In the genomic region with DNA sequence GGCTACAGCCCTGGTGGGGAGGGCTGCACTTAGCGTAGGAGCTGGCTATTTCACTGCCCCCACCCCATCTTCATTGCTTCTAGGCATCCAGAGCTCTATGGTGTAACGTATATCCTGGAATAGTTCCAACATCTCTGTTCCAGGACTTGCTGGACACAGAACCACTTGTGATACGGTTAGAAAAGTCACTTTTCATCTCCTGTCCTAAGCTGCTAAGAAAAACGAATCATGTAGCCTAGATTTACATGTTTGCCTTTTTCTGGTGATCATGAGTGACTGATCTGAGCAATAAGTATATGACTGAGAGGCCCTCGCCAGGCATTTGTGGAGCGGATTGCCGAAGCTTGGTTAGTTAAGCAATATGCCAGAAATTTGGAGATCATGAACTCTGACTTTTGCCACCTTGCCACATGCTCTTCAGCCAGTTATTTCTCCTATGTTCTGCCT, we compare ENCODE assay signal across 18 cellular contexts. TPM values are rescaled to one million over a fixed set of nuclear protein-coding genes. Genes with fewer than 3 reads are reported as not detected.
A peak's percentile ranks its signal among the peaks of the same experiment; 100 is the strongest.
DNase-seq lines count a peak whose midpoint lies in the region; ATAC-seq and TF ChIP-seq lines count a peak whose summit lies in the region.
"Had no signal": no experiment of that assay in that cellular context is flagged by ENCODE, and none has a peak within 500 bp of the region (broad histone marks: within the 10 kb centered on the region; RNA-seq: fewer than 3 reads in every experiment).

No MANE protein-coding gene starts in this region.

- peak overlapping the region; percentile 97 for H3K27ac ChIP-seq in smooth muscle cell (ENCODE audit: low read depth)
- H3K27ac ChIP-seq: BLaER1 had no signal

- H3K27me3 Mint-ChIP-seq in brain = peaks cover 3% of the 10 kb centered on the region
- H3K27me3 Mint-ChIP-seq: IgD-negative memory B cell had no signal

- peaks cover 0 to 2% (median 0%) of the 10 kb centered on the region in 5 experiments for H3K9me3 Mint-ChIP-seq in brain
- H3K9me3 Mint-ChIP-seq: activated T-cell treated with anti-CD3 and anti-CD28 coated beads, Interleukin-2, amount 50 U/mL, for 72 hours; IgD-negative memory B cell; T-helper 1 cell treated with Interleukin-12 subunit alpha and Interleukin-12 subunit beta and Interleukin-4 antibody, amounts not matched to agents 30 μg/mL and 1 μg/mL, for 36 hours had no signal

- 71% methylated on average over 7 of the region's 7 CpGs for WGBS in smooth muscle cell (ENCODE audit: low lambda C conversion rate)

- H3K4me1 Mint-ChIP-seq in brain = peaks cover 46% of the 10 kb centered on the region

- H3K9me3 ChIP-seq in smooth muscle cell (replicated peaks; ENCODE audit: low read depth) = no peaks in the 10 kb centered on the region
- H3K9me3 ChIP-seq: BLaER1 had no signal

- H3K36me3 ChIP-seq in smooth muscle cell (ENCODE audit: low read depth) = no peaks in the 10 kb centered on the region
- H3K36me3 ChIP-seq: BLaER1 had no signal

- no peaks in the 10 kb centered on the region for H3K36me3 Mint-ChIP-seq in brain
- H3K36me3 Mint-ChIP-seq: IgD-negative memory B cell had no signal

- no peak overlapping the region for H2AFZ ChIP-seq in smooth muscle cell (ENCODE audit: low read depth)

- H3K79me2 ChIP-seq in smooth muscle cell (ENCODE audit: low read depth) = no peaks in the 10 kb centered on the region

- H3K4me3 Mint-ChIP-seq in brain = no peak overlapping the region
- H3K4me3 Mint-ChIP-seq: activated T-cell treated with anti-CD3 and anti-CD28 coated beads, Interleukin-2, amount 50 U/mL, for 72 hours; IgD-negative memory B cell; T-helper 1 cell treated with Interleukin-12 subunit alpha and Interleukin-12 subunit beta and Interleukin-4 antibody, amounts not matched to agents 30 μg/mL and 1 μg/mL, for 36 hours had no signal

- TF ChIP-seq CTCF in brain (conservative IDR thresholded peaks at IDR 0.05) (no peak), smooth muscle cell (IDR thresholded peaks at IDR 0.05; ENCODE audit: borderline replicate concordance, insufficient read depth, poor library complexity, severe bottlenecking) (no peak)

- H3K27me3 ChIP-seq in smooth muscle cell (ENCODE audit: low read depth) = no peaks in the 10 kb centered on the region
- H3K27me3 ChIP-seq: BLaER1 had no signal

- peak overlapping the region in 3 of 5 experiments; percentile 80 to 90 (median 82) for H3K27ac Mint-ChIP-seq in brain
- H3K27ac Mint-ChIP-seq: activated T-cell treated with anti-CD3 and anti-CD28 coated beads, Interleukin-2, amount 50 U/mL, for 72 hours; T-helper 1 cell treated with Interleukin-12 subunit alpha and Interleukin-12 subunit beta and Interleukin-4 antibody, amounts not matched to agents 30 μg/mL and 1 μg/mL, for 36 hours had no signal

- TF ChIP-seq RAD21 in Ishikawa (IDR thresholded peaks at IDR 0.05; ENCODE audit: low read depth) = no peak

- no peak for TF ChIP-seq EP300 in Ishikawa (IDR thresholded peaks at IDR 0.05; ENCODE audit: borderline replicate concordance)

- H3K4me1 ChIP-seq in smooth muscle cell (ENCODE audit: low read depth) = peaks cover 5% of the 10 kb centered on the region
- H3K4me1 ChIP-seq: BLaER1 had no signal

- H3K4me2 ChIP-seq in smooth muscle cell = peak overlapping the region; percentile 49
- H3K4me2 ChIP-seq: BLaER1 had no signal

- peak; percentile 65 for ATAC-seq in left lobe of liver
- ATAC-seq: activated T-cell treated with anti-CD3 and anti-CD28 coated beads, Interleukin-2, amount 50 U/mL, for 72 hours had no signal

- H3K9ac ChIP-seq in smooth muscle cell (ENCODE audit: low read depth) = no peak overlapping the region
- H3K9ac ChIP-seq: BLaER1 had no signal

- H3F3A ChIP-seq in smooth muscle cell (ENCODE audit: low read depth) = peaks cover 15% of the 10 kb centered on the region

- no peaks in the 10 kb centered on the region for H4K20me1 ChIP-seq in smooth muscle cell (ENCODE audit: low read depth)
- H4K20me1 ChIP-seq: BLaER1 had no signal

- no peak overlapping the region for H3K4me3 ChIP-seq in smooth muscle cell
- H3K4me3 ChIP-seq: BLaER1 had no signal

- DNase-seq in left lobe of liver (ENCODE audit: low spot score) (peak; percentile 62), smooth muscle cell (lab: John Stamatoyannopoulos, UW; ENCODE audit: unreplicated experiment) (no peak), ecto neural progenitor cell (ENCODE audit: low spot score) (no peak), activated gamma-delta T cell treated with Interleukin-2 at 50 U/mL for 16 hours (no peak)
- DNase-seq in activated CD8-positive, alpha-beta memory T cell treated with anti-CD3 and anti-CD28 coated beads, Interleukin-2, amount 50 U/mL, for 48 hours = no peak
- no peak for DNase-seq in activated naive CD4-positive, alpha-beta T cell treated with Interleukin-2 at 50 U/mL for 16 hours
- DNase-seq: activated CD4-positive, alpha-beta T cell treated with anti-CD3 and anti-CD28 coated beads, Interleukin-2, amount 50 U/mL, for 1 hour; activated T-cell treated with anti-CD3 and anti-CD28 coated beads, Interleukin-2, amount 50 U/mL, for 72 hours; DMS79 treated with DMSO at 0.1 percent for 48 hours; effector memory CD4-positive, alpha-beta T cell; NCI-H1436 treated with DMSO at 0.1 percent for 48 hours; NCI-H510A treated with DMSO at 0.1 percent for 48 hours; stimulated activated CD4-positive, alpha-beta T cell treated with anti-CD3 and anti-CD28 coated beads, Interleukin-15, amount 100 ng/mL, for 24 hours had no signal

TF ChIP-seq in Ishikawa, 13 proteins besides CTCF, POLR2A, EP300 and RAD21:
- TF ChIP-seq FOXM1 (IDR thresholded peaks at IDR 0.05; ENCODE audit: borderline replicate concordance, low read depth) (no peak), TEAD4 (IDR thresholded peaks at IDR 0.05) (0 out of 2 replicates have a peak, but pooled peaks have one; percentile 4), NFIC (IDR thresholded peaks at IDR 0.05) (peak; percentile 54; the same call in 1 of the 2 replicates)
TF ChIP-seq in Ishikawa: peak in this region for 2.

RNA-seq across cellular contexts. Expression of a gene that starts 41.0 kb away (rescaled TPM):
- polyA plus RNA-seq in brain (ENCODE audit: insufficient read depth, low read depth, low replicate concordance) = 251 TPM
- 136 TPM for total RNA-seq in left lobe of liver
- total RNA-seq in smooth muscle cell = 394 and 449 TPM in 2 replicates
- 301 TPM in 2 replicates for polyA plus RNA-seq in smooth muscle cell
